Comparison of ENCODE assay signal across 8 cellular contexts in the genomic region with DNA sequence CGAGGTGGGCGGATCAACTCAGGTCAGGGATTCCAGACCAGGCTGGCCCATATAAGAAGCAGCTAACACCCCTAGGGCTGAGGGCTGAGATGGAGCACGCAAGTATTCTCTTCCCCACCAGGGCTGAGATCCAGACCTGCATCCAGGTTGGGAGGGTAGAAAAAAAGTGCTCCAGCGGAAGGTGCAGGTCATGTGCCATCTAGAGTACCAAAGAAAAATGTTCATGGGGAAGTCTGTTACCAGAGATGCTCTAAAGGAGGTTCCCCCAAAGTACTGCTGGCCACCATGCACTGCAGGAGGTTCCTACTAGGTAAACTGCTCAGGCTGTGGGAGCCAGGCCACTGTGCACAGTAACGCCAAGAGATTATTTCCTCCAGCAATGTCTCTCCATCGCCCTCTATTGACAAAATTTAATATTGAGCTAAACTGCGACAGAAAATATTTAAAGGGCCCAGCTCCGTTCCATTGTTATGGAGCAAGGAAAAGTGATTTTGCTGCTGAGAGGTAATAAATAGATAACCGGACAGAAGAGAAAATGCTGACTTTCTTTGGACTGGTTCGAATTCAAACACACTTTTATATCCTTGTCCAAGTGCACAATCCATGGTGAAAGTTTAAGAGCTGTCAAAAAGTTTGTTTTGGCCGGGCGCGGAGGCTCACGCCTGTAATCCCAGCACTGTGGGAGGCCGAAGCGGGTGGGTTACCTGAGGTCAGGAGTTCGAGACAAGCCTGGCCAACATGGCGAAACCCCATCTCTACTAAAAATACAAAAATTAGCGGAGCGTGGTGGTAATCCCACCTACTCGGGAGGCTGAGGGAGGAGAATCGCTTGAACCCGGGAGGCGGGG.
DNase-seq lines count a peak whose midpoint lies in the region; ATAC-seq, FAIRE-seq and TF ChIP-seq lines count a peak whose summit lies in the region.

No MANE protein-coding gene starts in this region.

- H3K27ac ChIP-seq in left lung: peak overlapping the region; percentile 88 to 92

- in situ Hi-C loops in GM13977 (cut with MboI; ENCODE audit: low pct_unique_long_range_greater_than_20kb, low sequenced_read_pairs, unreplicated experiment): loop anchor here (10.0 to 25.0 kb wide), 2 partner anchors 237 to 440 kb away; partner anchors contain the start of gene POM121L2

- H3K4me1 ChIP-seq in left lung: peaks cover 0 to 19% of the 10 kb centered on the region in 2 donors

- ATAC-seq in HG03378 (IDR thresholded peaks at IDR 0.05; ENCODE audit: unreplicated experiment) (peak; percentile 42), left lung (peak; percentile 93)

- peak; percentile 74 for TF ChIP-seq CTCF in GM13977 (IDR thresholded peaks at IDR 0.05; ENCODE audit: extremely low read depth, insufficient read depth, missing control alignments)
- peak; percentile 60 to 85 for TF ChIP-seq CTCF in left lung (IDR thresholded peaks at IDR 0.05)

- peaks cover 0 to 13% of the 10 kb centered on the region in 2 donors for H3K27me3 ChIP-seq in left lung

- FAIRE-seq in A204.1 (lab: Jason Lieb, UNC): peak; percentile 95

- H3K36me3 ChIP-seq in left lung: no peaks in the 10 kb centered on the region

- no peaks in the 10 kb centered on the region for H3K9me3 ChIP-seq in left lung

- intact Hi-C loops in left lung (cut with DNase I): no loop called here

- peak overlapping the region; percentile 59 to 76 for H3K4me3 ChIP-seq in left lung

- peak; percentile 44 for DNase-seq in GM13977 (ENCODE audit: low spot score)
- DNase-seq in NCI-H345 treated with DMSO at 0.1 percent for 48 hours (lab: John Stamatoyannopoulos, UW; ENCODE audit: unreplicated experiment): peak; percentile 78
- peak in 3 of 4 experiments; percentile 5 to 29 (median 16) for DNase-seq in activated CD4-positive, CD25-positive, alpha-beta regulatory T cell (lab: John Stamatoyannopoulos, UW)
- peak; percentile 87 for DNase-seq in dermis blood vessel endothelial cell
- peak; percentile 50 to 76 for DNase-seq in left lung
- peak; percentile 30 for DNase-seq in stimulated activated CD4-positive, alpha-beta T cell treated with anti-CD3 and anti-CD28 coated beads, Interleukin-2, amount 100 ng/mL, for 48 hours

Comparison
In these comparisons a context has a peak if more than half of its experiments do, and no peak if none do; other contexts are left out.
1. Peak in every context shown above with its lines: DNase-seq, ATAC-seq, H3K4me3 ChIP-seq and H3K27ac ChIP-seq.
2. DNase-seq: peak in every context shown above with its lines; median percentile 87 in dermis blood vessel endothelial cell; 78 in NCI-H345 treated with DMSO at 0.1 percent for 48 hours; 63 in left lung; 44 in GM13977; 30 in stimulated activated CD4-positive, alpha-beta T cell treated with anti-CD3 and anti-CD28 coated beads, Interleukin-2, amount 100 ng/mL, for 48 hours; 16 in activated CD4-positive, CD25-positive, alpha-beta regulatory T cell.